In the genomic region with DNA sequence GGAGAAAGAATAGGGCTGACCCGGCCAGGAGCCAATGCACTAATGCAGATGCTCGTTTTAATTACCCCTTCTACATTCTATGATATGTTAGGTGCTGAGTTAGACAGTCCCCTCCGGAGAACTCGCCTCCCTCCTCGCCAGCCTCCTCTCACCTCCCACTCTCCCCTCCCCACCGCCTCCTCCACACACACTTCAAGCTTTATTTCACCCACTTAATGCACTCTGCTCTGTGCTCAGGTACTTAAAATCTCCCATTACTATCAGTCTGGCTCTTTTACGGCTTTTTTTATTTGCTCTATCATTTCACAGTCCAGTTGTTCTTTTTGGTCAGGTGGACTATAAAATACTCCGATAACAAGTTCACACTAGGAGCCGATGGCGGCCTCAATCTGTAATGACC, we compare ENCODE assay signal across 19 cellular contexts.
DNase-seq lines count a peak whose midpoint lies in the region; ATAC-seq and TF ChIP-seq lines count a peak whose summit lies in the region.
"Had no signal": no experiment of that assay in that cellular context is flagged by ENCODE, and none has a peak within 500 bp of the region (broad histone marks: within the 10 kb centered on the region; RNA-seq: fewer than 3 reads in every experiment).

No MANE protein-coding gene starts in this region.

- intact Hi-C loops in testis (cut with DNase I; ENCODE audit: low total_unique reads): no loop called here
- intact Hi-C loops in CD8-positive, alpha-beta T cell (cut with DNase I, micrococcal nuclease): no loop called here

- WGBS in testis, 2 donors: 69 to 71% methylated on average over 10 of the region's 10 CpGs

- H3K27ac ChIP-seq in testis: no peak overlapping the region
- H3K27ac ChIP-seq in CD8-positive, alpha-beta T cell (ENCODE audit: low read depth, low read length): no peak overlapping the region
- H3K27ac ChIP-seq: BLaER1 treated with 17β-estradiol and CSF1 and Interleukin-3, amounts not matched to agents 10 nM and 100 nM; GM23248; SK-N-MC had no signal

- TF ChIP-seq CTCF in testis (IDR thresholded peaks at IDR 0.05): no peak
- no peak for TF ChIP-seq CTCF in CD8-positive, alpha-beta T cell (IDR thresholded peaks at IDR 0.05)

- no peaks in the 10 kb centered on the region for H3K4me1 ChIP-seq in testis
- no peaks in the 10 kb centered on the region for H3K4me1 ChIP-seq in CD8-positive, alpha-beta T cell (ENCODE audit: insufficient read depth, low read length)
- H3K4me1 ChIP-seq: BLaER1 treated with 17β-estradiol and CSF1 and Interleukin-3, amounts not matched to agents 10 nM and 100 nM had no signal

- H3K27ac Mint-ChIP-seq in CD8-positive, alpha-beta T cell: no peak overlapping the region
- H3K27ac Mint-ChIP-seq: T-cell had no signal

- peaks cover 2% of the 10 kb centered on the region for H3K9me3 Mint-ChIP-seq in CD8-positive, alpha-beta T cell
- H3K9me3 Mint-ChIP-seq: T-cell had no signal

- H3K27me3 ChIP-seq in testis: no peaks in the 10 kb centered on the region
- H3K27me3 ChIP-seq in CD8-positive, alpha-beta T cell (ENCODE audit: insufficient read depth, low read length): no peaks in the 10 kb centered on the region
- H3K27me3 ChIP-seq: BLaER1 treated with 17β-estradiol and CSF1 and Interleukin-3, amounts not matched to agents 10 nM and 100 nM had no signal

- POLR2A ChIA-PET in CD8-positive, alpha-beta T cell (lab: Charles Lee): no interaction called here

- no peaks in the 10 kb centered on the region for H3K4me1 Mint-ChIP-seq in CD8-positive, alpha-beta T cell (ENCODE audit: low read depth)
- H3K4me1 Mint-ChIP-seq: T-cell had no signal

- no peak for TF ChIP-seq POLR2A in testis (IDR thresholded peaks at IDR 0.05)

- CTCF ChIA-PET in CD8-positive, alpha-beta T cell (lab: Charles Lee): no interaction called here

- H3K4me3 Mint-ChIP-seq in CD8-positive, alpha-beta T cell: no peak overlapping the region
- H3K4me3 Mint-ChIP-seq: T-cell had no signal

- H3K9me3 ChIP-seq in testis: no peaks in the 10 kb centered on the region
- no peaks in the 10 kb centered on the region for H3K9me3 ChIP-seq in CD8-positive, alpha-beta T cell (ENCODE audit: low read length)

- peaks cover 3% of the 10 kb centered on the region for H3K27me3 Mint-ChIP-seq in CD8-positive, alpha-beta T cell (ENCODE audit: low read depth)

- no peak overlapping the region for H3K4me3 ChIP-seq in testis
- H3K4me3 ChIP-seq in CD8-positive, alpha-beta T cell (ENCODE audit: low read depth, low read length): no peak overlapping the region
- H3K4me3 ChIP-seq: BLaER1 treated with 17β-estradiol and CSF1 and Interleukin-3, amounts not matched to agents 10 nM and 100 nM; GM23248; SK-N-MC had no signal

- ATAC-seq in CD8-positive, alpha-beta T cell: no peak
- ATAC-seq: T-cell had no signal

- no peaks in the 10 kb centered on the region for H3K36me3 ChIP-seq in testis (ENCODE audit: low read depth, missing control alignments)
- H3K36me3 ChIP-seq in CD8-positive, alpha-beta T cell (ENCODE audit: insufficient read depth, low read length): no peaks in the 10 kb centered on the region
- H3K36me3 ChIP-seq: BLaER1 treated with 17β-estradiol and CSF1 and Interleukin-3, amounts not matched to agents 10 nM and 100 nM had no signal

- DNase-seq in DMS79 treated with DMSO at 0.1 percent for 48 hours (lab: John Stamatoyannopoulos, UW): peak; percentile 74
- peak; percentile 23 to 64 for DNase-seq in NCI-H187 (lab: John Stamatoyannopoulos, UW)
- DNase-seq in NCI-H510A treated with DMSO at 0.1 percent for 48 hours (lab: John Stamatoyannopoulos, UW): peak; percentile 69
- DNase-seq in left kidney (ENCODE audit: low read depth, low spot score): peak; percentile 85
- DNase-seq in testis: no peak
- DNase-seq in CD8-positive, alpha-beta T cell: no peak
- no peak for DNase-seq in NCI-H526 (lab: John Stamatoyannopoulos, UW)
- DNase-seq: GM23248, HCEC 1CT, Kasumi-1, MM.1S, NCI-H2081, NCI-H226, NCI-H69, OCI-M1, Right ventricle myocardium superior, T-cell had no signal

- H3K36me3 Mint-ChIP-seq in CD8-positive, alpha-beta T cell: no peaks in the 10 kb centered on the region
- H3K36me3 Mint-ChIP-seq: T-cell had no signal

Comparison
In these comparisons a context has a peak if more than half of its experiments do, and no peak if none do; other contexts are left out.
1. DNase-seq: peak in DMS79 treated with DMSO at 0.1 percent for 48 hours (single experiment), NCI-H187 (2 of 2), NCI-H510A treated with DMSO at 0.1 percent for 48 hours (single experiment) and left kidney (single experiment); none in testis (single experiment), CD8-positive, alpha-beta T cell (0 of 7) and NCI-H526 (0 of 2).